Comparison of ENCODE assay signal across 24 cellular contexts in the genomic region with DNA sequence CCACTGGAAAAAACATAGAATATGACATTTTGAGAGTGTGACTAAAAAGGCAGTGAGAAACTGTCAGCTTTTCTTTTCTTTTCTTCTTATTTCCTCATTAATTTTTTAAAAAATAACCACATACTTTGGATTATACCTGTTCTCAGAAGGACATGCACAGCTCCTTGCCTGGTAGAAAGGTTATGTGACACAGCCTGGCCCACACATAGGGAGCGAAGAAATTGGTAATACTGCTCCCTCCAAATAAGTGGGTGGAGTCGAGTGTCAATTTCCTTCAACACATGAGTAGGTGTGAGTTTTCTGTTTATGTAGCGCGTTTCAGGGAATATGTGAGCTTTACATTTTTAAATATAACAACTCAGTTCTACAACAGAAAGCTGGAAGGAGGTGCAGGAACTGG. TPM values are rescaled to one million over a fixed set of nuclear protein-coding genes. Genes with fewer than 3 reads are reported as not detected.
DNase-seq lines count a peak whose midpoint lies in the region; ATAC-seq and TF ChIP-seq lines count a peak whose summit lies in the region.
"Had no signal": no experiment of that assay in that cellular context is flagged by ENCODE, and none has a peak within 500 bp of the region (broad histone marks: within the 10 kb centered on the region; RNA-seq: fewer than 3 reads in every experiment).

No MANE protein-coding gene starts in this region.

- H3K36me3 ChIP-seq in smooth muscle cell (ENCODE audit: low read depth) (no peaks in the 10 kb centered on the region), WERI-Rb-1 (no peaks in the 10 kb centered on the region)
- H3K36me3 ChIP-seq: BE2C, BLaER1 had no signal

- H3F3A ChIP-seq in smooth muscle cell (ENCODE audit: low read depth) = peaks cover 6% of the 10 kb centered on the region

- H3K4me1 Mint-ChIP-seq in stimulated activated naive CD8-positive, alpha-beta T cell treated with anti-CD3 and anti-CD28 coated beads, Interleukin-15, amount 100 ng/mL, for 72 hours = no peaks in the 10 kb centered on the region
- no peaks in the 10 kb centered on the region for H3K4me1 Mint-ChIP-seq in activated T-helper 1 cell treated with anti-CD3 and anti-CD28 coated beads, Interleukin-12 subunit alpha, Interleukin-12 subunit beta, Interleukin-2, Interleukin-4 antibody, amounts not matched to agents 30 ng/mL and 10 ng/mL and 1 ng/mL, durations not matched to agents 14 hours and 24 hours and 36 hours (ENCODE audit: low read depth)

- H3K4me3 ChIP-seq in smooth muscle cell (no peak overlapping the region), WERI-Rb-1 (ENCODE audit: low read depth, low read length) (no peak overlapping the region)
- H3K4me3 ChIP-seq: BLaER1, GM12878 had no signal

- no peak overlapping the region for H2AFZ ChIP-seq in smooth muscle cell (ENCODE audit: low read depth)

- H4K20me1 ChIP-seq in smooth muscle cell (ENCODE audit: low read depth) = no peaks in the 10 kb centered on the region
- H4K20me1 ChIP-seq: BLaER1 had no signal

- H3K79me2 ChIP-seq in smooth muscle cell (ENCODE audit: low read depth) = no peaks in the 10 kb centered on the region

- H3K27ac Mint-ChIP-seq in stimulated activated naive CD8-positive, alpha-beta T cell treated with anti-CD3 and anti-CD28 coated beads, Interleukin-15, amount 100 ng/mL, for 72 hours = no peak overlapping the region
- H3K27ac Mint-ChIP-seq in activated T-helper 1 cell treated with anti-CD3 and anti-CD28 coated beads, Interleukin-12 subunit alpha, Interleukin-12 subunit beta, Interleukin-2, Interleukin-4 antibody, amounts not matched to agents 30 ng/mL and 10 ng/mL and 1 ng/mL, durations not matched to agents 14 hours and 24 hours and 36 hours = no peak overlapping the region
- H3K27ac Mint-ChIP-seq: CD14-positive monocyte; CD4-positive, CD25-positive, alpha-beta regulatory T cell; CD8-positive, alpha-beta memory T cell had no signal

- TF ChIP-seq CTCF in smooth muscle cell (IDR thresholded peaks at IDR 0.05; ENCODE audit: borderline replicate concordance, insufficient read depth, poor library complexity, severe bottlenecking) (no peak), WERI-Rb-1 (IDR thresholded peaks at IDR 0.05; ENCODE audit: low read depth, low read length) (no peak)

- H3K9me3 ChIP-seq in smooth muscle cell (replicated peaks; ENCODE audit: low read depth) (no peaks in the 10 kb centered on the region), WERI-Rb-1 (ENCODE audit: severe bottlenecking) (no peaks in the 10 kb centered on the region)
- H3K9me3 ChIP-seq: BE2C, BLaER1 had no signal

- H3K27me3 ChIP-seq in smooth muscle cell (ENCODE audit: low read depth) (no peaks in the 10 kb centered on the region), WERI-Rb-1 (ENCODE audit: insufficient read depth, low read depth, severe bottlenecking) (no peaks in the 10 kb centered on the region)
- H3K27me3 ChIP-seq: BE2C, BLaER1 had no signal

- no peak for DNase-seq in stimulated activated naive CD8-positive, alpha-beta T cell treated with anti-CD3 and anti-CD28 coated beads, Interleukin-15, Interleukin-2, amounts not matched to agents 100 U/mL and 50 U/mL, for 24 hours
- no peak for DNase-seq in stimulated activated naive CD8-positive, alpha-beta T cell treated with anti-CD3 and anti-CD28 coated beads, Interleukin-15, amount 100 ng/mL, for 72 hours
- peak; percentile 13 for DNase-seq in islet precursor cell
- DNase-seq in smooth muscle cell (lab: John Stamatoyannopoulos, UW; ENCODE audit: unreplicated experiment) = no peak
- DNase-seq in activated T-helper 1 cell treated with anti-CD3 and anti-CD28 coated beads, Interleukin-12 subunit alpha, Interleukin-12 subunit beta, Interleukin-2, Interleukin-4 antibody, amounts not matched to agents 30 ng/mL and 10 ng/mL and 1 ng/mL, durations not matched to agents 14 hours and 24 hours and 36 hours (ENCODE audit: low spot score) = no peak
- no peak for DNase-seq in WERI-Rb-1
- DNase-seq: 8988T; ACHN; BE2C; C1 segment of cervical spinal cord; CD4-positive, alpha-beta memory T cell; CD4-positive, CD25-positive, alpha-beta regulatory T cell; CD8-positive, alpha-beta memory T cell; COR-L47; DMS 273 treated with DMSO at 0.1 percent for 48 hours; DMS153; DMS53; DMS79; DND-41; EL; GDM1 had no signal

- no peak overlapping the region for H3K9ac ChIP-seq in smooth muscle cell (ENCODE audit: low read depth)
- H3K9ac ChIP-seq: BLaER1 had no signal

- peaks cover 3% of the 10 kb centered on the region for H3K4me1 ChIP-seq in smooth muscle cell (ENCODE audit: low read depth)
- H3K4me1 ChIP-seq: BE2C had no signal

- ATAC-seq in stimulated activated naive CD8-positive, alpha-beta T cell treated with anti-CD3 and anti-CD28 coated beads, Interleukin-15, Interleukin-2, amounts not matched to agents 100 U/mL and 50 U/mL, for 24 hours = peak; percentile 21
- ATAC-seq in stimulated activated naive CD8-positive, alpha-beta T cell treated with anti-CD3 and anti-CD28 coated beads, Interleukin-15, amount 100 ng/mL, for 72 hours = no peak
- ATAC-seq: GM12878 had no signal

- H3K27me3 Mint-ChIP-seq in stimulated activated naive CD8-positive, alpha-beta T cell treated with anti-CD3 and anti-CD28 coated beads, Interleukin-15, amount 100 ng/mL, for 72 hours = no peaks in the 10 kb centered on the region
- no peaks in the 10 kb centered on the region for H3K27me3 Mint-ChIP-seq in activated T-helper 1 cell treated with anti-CD3 and anti-CD28 coated beads, Interleukin-12 subunit alpha, Interleukin-12 subunit beta, Interleukin-2, Interleukin-4 antibody, amounts not matched to agents 30 ng/mL and 10 ng/mL and 1 ng/mL, durations not matched to agents 14 hours and 24 hours and 36 hours (ENCODE audit: insufficient read depth)
- H3K27me3 Mint-ChIP-seq: CD4-positive, alpha-beta memory T cell; CD4-positive, CD25-positive, alpha-beta regulatory T cell had no signal

- no peaks in the 10 kb centered on the region for H3K36me3 Mint-ChIP-seq in activated T-helper 1 cell treated with anti-CD3 and anti-CD28 coated beads, Interleukin-12 subunit alpha, Interleukin-12 subunit beta, Interleukin-2, Interleukin-4 antibody, amounts not matched to agents 30 ng/mL and 10 ng/mL and 1 ng/mL, durations not matched to agents 14 hours and 24 hours and 36 hours (ENCODE audit: low read depth)
- H3K36me3 Mint-ChIP-seq: CD14-positive monocyte; CD4-positive, alpha-beta memory T cell; CD4-positive, CD25-positive, alpha-beta regulatory T cell; CD8-positive, alpha-beta memory T cell had no signal

- peak overlapping the region; percentile 25 for H3K4me2 ChIP-seq in smooth muscle cell
- H3K4me2 ChIP-seq: BLaER1 had no signal

- H3K9me3 Mint-ChIP-seq in stimulated activated naive CD8-positive, alpha-beta T cell treated with anti-CD3 and anti-CD28 coated beads, Interleukin-15, amount 100 ng/mL, for 72 hours = no peaks in the 10 kb centered on the region
- no peaks in the 10 kb centered on the region for H3K9me3 Mint-ChIP-seq in activated T-helper 1 cell treated with anti-CD3 and anti-CD28 coated beads, Interleukin-12 subunit alpha, Interleukin-12 subunit beta, Interleukin-2, Interleukin-4 antibody, amounts not matched to agents 30 ng/mL and 10 ng/mL and 1 ng/mL, durations not matched to agents 14 hours and 24 hours and 36 hours
- H3K9me3 Mint-ChIP-seq: CD4-positive, alpha-beta memory T cell; CD4-positive, CD25-positive, alpha-beta regulatory T cell; CD8-positive, alpha-beta memory T cell had no signal

- no peak overlapping the region for H3K27ac ChIP-seq in smooth muscle cell (ENCODE audit: low read depth)
- H3K27ac ChIP-seq in WERI-Rb-1 = no peak overlapping the region
- H3K27ac ChIP-seq: BLaER1 had no signal

- 92% methylated on average over 4 of the region's 4 CpGs for WGBS in smooth muscle cell (ENCODE audit: low lambda C conversion rate)

- H3K4me3 Mint-ChIP-seq in stimulated activated naive CD8-positive, alpha-beta T cell treated with anti-CD3 and anti-CD28 coated beads, Interleukin-15, amount 100 ng/mL, for 72 hours = no peak overlapping the region
- H3K4me3 Mint-ChIP-seq in activated T-helper 1 cell treated with anti-CD3 and anti-CD28 coated beads, Interleukin-12 subunit alpha, Interleukin-12 subunit beta, Interleukin-2, Interleukin-4 antibody, amounts not matched to agents 30 ng/mL and 10 ng/mL and 1 ng/mL, durations not matched to agents 14 hours and 24 hours and 36 hours = no peak overlapping the region
- H3K4me3 Mint-ChIP-seq: CD14-positive monocyte; CD4-positive, alpha-beta memory T cell; CD4-positive, CD25-positive, alpha-beta regulatory T cell; CD8-positive, alpha-beta memory T cell had no signal

- intact Hi-C loops in activated T-helper 1 cell treated with anti-CD3 and anti-CD28 coated beads, Interleukin-12 subunit alpha, Interleukin-12 subunit beta, Interleukin-2, Interleukin-4 antibody, amounts not matched to agents 30 ng/mL and 10 ng/mL and 1 ng/mL, durations not matched to agents 14 hours and 24 hours and 36 hours (cut with micrococcal nuclease) = no loop called here

RNA-seq across cellular contexts. Expression of a gene that starts 28.9 kb away (rescaled TPM):
- total RNA-seq in smooth muscle cell = 13.4 and 16.0 TPM in 2 replicates
- polyA plus RNA-seq in smooth muscle cell = 8.9 and 11.3 TPM in 2 replicates
- 52.8 and 54.2 TPM in 2 replicates for total RNA-seq in activated T-helper 1 cell treated with anti-CD3 and anti-CD28 coated beads, Interleukin-12 subunit alpha, Interleukin-12 subunit beta, Interleukin-2, Interleukin-4 antibody, amounts not matched to agents 30 ng/mL and 10 ng/mL and 1 ng/mL, durations not matched to agents 14 hours and 24 hours and 36 hours
